In genomic region chr15:89898628-89899302, GRCh38 we compare ENCODE assay signal across 8 cellular contexts.
DNase-seq lines count a peak whose midpoint lies in the region; ATAC-seq and TF ChIP-seq lines count a peak whose summit lies in the region.

No MANE protein-coding gene starts in this region.

- no peaks in the 10 kb centered on the region for H3K9me3 ChIP-seq in MM.1S (replicated peaks; ENCODE audit: insufficient read depth, low read length)

- no peak overlapping the region for H3K27ac Mint-ChIP-seq in effector memory CD8-positive, alpha-beta T cell

- H3K36me3 ChIP-seq in MM.1S (replicated peaks; ENCODE audit: insufficient read depth, low read length): no peaks in the 10 kb centered on the region

- H3K4me3 Mint-ChIP-seq in effector memory CD8-positive, alpha-beta T cell: no peak overlapping the region

- H3K9me3 Mint-ChIP-seq in effector memory CD8-positive, alpha-beta T cell: no peaks in the 10 kb centered on the region

- H2AFZ ChIP-seq in MM.1S (ENCODE audit: low read length): peak overlapping the region; percentile 48

- DNase-seq in NCI-H146 treated with DMSO at 0.1 percent for 48 hours (lab: John Stamatoyannopoulos, UW; ENCODE audit: unreplicated experiment) (peak; percentile 9), NCI-H146 (lab: John Stamatoyannopoulos, UW) (no peak), MM.1S (peak; percentile 84), non-pigmented ciliary epithelial cell (ENCODE audit: low read depth) (peak; percentile 10), NCI-H1048 (lab: John Stamatoyannopoulos, UW) (no peak)
- DNase-seq in effector memory CD8-positive, alpha-beta T cell: peak; percentile 8 to 22 (median 18)

- H4K20me1 ChIP-seq in MM.1S (ENCODE audit: insufficient read depth, low read length): no peaks in the 10 kb centered on the region

- no peak overlapping the region for H3K4me2 ChIP-seq in MM.1S (ENCODE audit: low read depth, low read length)

- H3K79me2 ChIP-seq in MM.1S (ENCODE audit: low read length): peaks cover under 1% of the 10 kb centered on the region; the same call in 1 of the 2 replicates

- H3K4me1 ChIP-seq in MM.1S (ENCODE audit: low read length): peaks cover 4% of the 10 kb centered on the region

- H3K27me3 ChIP-seq in MM.1S (replicated peaks; ENCODE audit: insufficient read depth, low read length): no peaks in the 10 kb centered on the region

- peaks cover 6 to 10% of the 10 kb centered on the region in 2 donors for H3K4me1 Mint-ChIP-seq in effector memory CD8-positive, alpha-beta T cell (ENCODE audit: low read depth in 2 of 2)

- H3K4me3 ChIP-seq in MM.1S (ENCODE audit: low read length): no peak overlapping the region
- no peak overlapping the region for H3K4me3 ChIP-seq in WI38 (ENCODE audit: low read depth, low read length)

- no peak overlapping the region for H3K9ac ChIP-seq in MM.1S (ENCODE audit: low read length)

- H3F3A ChIP-seq in MM.1S (ENCODE audit: insufficient read depth, low read length): 0 out of 2 replicates have a peak, but pooled peaks cover 3% of the 10 kb centered on the region

- ATAC-seq in GM21390 (IDR thresholded peaks at IDR 0.05; ENCODE audit: unreplicated experiment): peak; percentile 51
- ATAC-seq in effector memory CD8-positive, alpha-beta T cell (replicated peaks): peak; percentile 38

- H3K9me2 ChIP-seq in MM.1S (replicated peaks; ENCODE audit: insufficient read depth, low read length): no peaks in the 10 kb centered on the region

- peaks cover 7 to 19% of the 10 kb centered on the region in 2 donors for H3K27me3 Mint-ChIP-seq in effector memory CD8-positive, alpha-beta T cell

- TF ChIP-seq CTCF in MM.1S (IDR thresholded peaks at IDR 0.05; ENCODE audit: low read length) (peak; percentile 96), WI38 (IDR thresholded peaks at IDR 0.05; ENCODE audit: low read depth, low read length) (peak; percentile 48)

- no peak overlapping the region for H3K27ac ChIP-seq in MM.1S (ENCODE audit: low read length)

- H3K36me3 Mint-ChIP-seq in effector memory CD8-positive, alpha-beta T cell (ENCODE audit: insufficient read depth): peaks cover 7% of the 10 kb centered on the region

Comparison
In these comparisons a context has a peak if more than half of its experiments do, and no peak if none do; other contexts are left out.
1. DNase-seq: peak in NCI-H146 treated with DMSO at 0.1 percent for 48 hours (single experiment), MM.1S (single experiment), effector memory CD8-positive, alpha-beta T cell (3 of 3) and non-pigmented ciliary epithelial cell (single experiment); none in NCI-H146 (single experiment) and NCI-H1048 (single experiment).